ENCODE assay signal across 24 cellular contexts in the genomic region with DNA sequence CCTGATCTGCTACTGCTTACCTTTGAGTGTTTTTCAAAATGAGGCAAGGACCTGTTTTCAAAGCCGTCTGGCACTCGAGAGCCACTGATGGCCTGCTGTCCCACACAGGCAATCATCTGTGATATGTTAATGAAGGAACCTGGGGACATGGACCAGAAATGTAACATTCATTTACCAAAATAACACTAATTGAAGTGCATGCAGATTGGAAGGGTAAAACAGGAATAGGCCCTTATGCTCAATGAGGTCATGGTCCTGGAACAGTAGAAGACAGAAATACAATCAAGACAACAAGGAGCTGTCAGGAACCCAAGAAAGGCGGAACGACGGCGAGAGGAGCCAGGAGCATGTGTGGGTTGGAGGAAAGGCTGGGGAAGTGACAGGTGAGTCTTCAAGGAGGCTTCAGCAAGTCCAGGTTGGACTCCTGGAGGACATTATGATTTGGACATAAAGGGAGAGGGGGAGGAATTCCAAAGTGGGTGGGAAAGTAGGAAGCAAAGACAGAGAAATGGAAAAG.
"Had no signal": no experiment of that assay in that cellular context is flagged by ENCODE, and none has a peak within 500 bp of the region (broad histone marks: within the 10 kb centered on the region; RNA-seq: fewer than 3 reads in every experiment).

No MANE protein-coding gene starts in this region.

- H3K4me3 Mint-ChIP-seq: naive thymus-derived CD4-positive, alpha-beta T cell; nephron progenitor cell had no signal

- H3K4me1 Mint-ChIP-seq: nephron progenitor cell had no signal

- H3K4me1 ChIP-seq: colonic mucosa, esophagus squamous epithelium, left ventricle myocardium inferior, lower lobe of right lung, spleen, stomach, upper lobe of left lung, vagina had no signal

- H3K27ac ChIP-seq: colonic mucosa, esophagus squamous epithelium, hepatocyte, left ventricle myocardium inferior, lower lobe of right lung, neutrophil, spleen, stomach, thoracic aorta, upper lobe of left lung, vagina had no signal

- H3K9me3 Mint-ChIP-seq: naive thymus-derived CD4-positive, alpha-beta T cell; nephron progenitor cell had no signal

- H3K27me3 Mint-ChIP-seq: naive thymus-derived CD4-positive, alpha-beta T cell had no signal

- H3K27ac Mint-ChIP-seq: nephron progenitor cell had no signal

- ATAC-seq: left cardiac atrium; lower lobe of right lung; naive thymus-derived CD4-positive, alpha-beta T cell; sciatic nerve had no signal

- FAIRE-seq: kidney had no signal

- H3K4me3 ChIP-seq: colonic mucosa, esophagus squamous epithelium, hepatocyte, left ventricle myocardium inferior, lower lobe of right lung, spleen, stomach, thoracic aorta, upper lobe of left lung, vagina had no signal

- H3K27me3 ChIP-seq: colonic mucosa, esophagus squamous epithelium, hepatocyte, neutrophil, spleen, stomach, upper lobe of left lung, vagina had no signal

- H3K9me3 ChIP-seq: colonic mucosa, esophagus squamous epithelium, left ventricle myocardium inferior, lower lobe of right lung, neutrophil, stomach, thoracic aorta, upper lobe of left lung, vagina had no signal

- DNase-seq: colonic mucosa; dermis blood vessel endothelial cell; esophagus squamous epithelium; foreskin fibroblast; head of caudate nucleus; kidney; left cardiac atrium; left ventricle myocardium inferior; lower lobe of right lung; mesenchymal stem cell; naive thymus-derived CD4-positive, alpha-beta T cell; nephron progenitor cell; spleen; stimulated activated CD4-positive, alpha-beta T cell treated with anti-CD3 and anti-CD28 coated beads, Interleukin-15, amount 100 ng/mL, for 24 hours; stimulated activated CD4-positive, alpha-beta T cell treated with anti-CD3 and anti-CD28 coated beads, Interleukin-1b, Interleukin-23, amount 100 ng/mL, for 48 hours; stimulated activated CD4-positive, alpha-beta T cell treated with anti-CD3 and anti-CD28 coated beads, Interleukin-4, amount 100 ng/mL, for 4 hours; stimulated activated naive CD4-positive, alpha-beta T cell; stomach; upper lobe of left lung had no signal
